ENCODE assay signal across 3 cellular contexts in genomic region chr19:30699871-30700280, GRCh38.
TF ChIP-seq lines count a peak whose summit lies in the region.

No MANE protein-coding gene starts in this region.

TF ChIP-seq in HEK293, 187 proteins besides CTCF, POLR2A, EP300 and RAD21 (continued from another document and continues in another):
- no peak for TF ChIP-seq ATF2 (tag by site-specific recombination; IDR thresholded peaks at IDR 0.05; ENCODE audit: low read depth)
- 0 out of 2 replicates have a peak, but pooled peaks have one; percentile 36 for TF ChIP-seq ZNF302 (tag by site-specific recombination; IDR thresholded peaks at IDR 0.05; ENCODE audit: low read depth)
- no peak for TF ChIP-seq ZNF664 (tag by site-specific recombination; IDR thresholded peaks at IDR 0.05)
- TF ChIP-seq KLF8 (tag by site-specific recombination; IDR thresholded peaks at IDR 0.05): no peak
- TF ChIP-seq ZNF521 (tag by site-specific recombination; IDR thresholded peaks at IDR 0.05): peak; percentile 78; the same call in 1 of the 2 replicates
- no peak for TF ChIP-seq YY1 (tag by site-specific recombination; IDR thresholded peaks at IDR 0.05)
- TF ChIP-seq ZNF639 (tag by site-specific recombination; IDR thresholded peaks at IDR 0.05): no peak
- no peak for TF ChIP-seq ZNF658 (tag by site-specific recombination; IDR thresholded peaks at IDR 0.05)
- TF ChIP-seq ZNF169 (tag by site-specific recombination; IDR thresholded peaks at IDR 0.05): no peak
- 0 out of 2 replicates have a peak, but pooled peaks have one; percentile 30 for TF ChIP-seq ZSCAN18 (tag by site-specific recombination; IDR thresholded peaks at IDR 0.05)
- TF ChIP-seq ZNF596 (tag by site-specific recombination; IDR thresholded peaks at IDR 0.05): no peak
- no peak for TF ChIP-seq ZNF792 (tag by site-specific recombination; IDR thresholded peaks at IDR 0.05)
- TF ChIP-seq ZFP69B (tag by site-specific recombination; IDR thresholded peaks at IDR 0.05): peak; percentile 59; the same call in 1 of the 2 replicates
- TF ChIP-seq ZNF777 (tag by site-specific recombination; IDR thresholded peaks at IDR 0.05; ENCODE audit: borderline replicate concordance): peak; percentile 29; the same call in 1 of the 2 replicates
- TF ChIP-seq ZNF211 (tag by site-specific recombination; IDR thresholded peaks at IDR 0.05; ENCODE audit: low read depth): no peak

TF ChIP-seq in K562, 482 proteins besides CTCF, POLR2A, EP300 and RAD21:
- peak; percentile 84 for TF ChIP-seq ZNF512 (tag; IDR thresholded peaks at IDR 0.05)
- TF ChIP-seq ZNF507 (tag; conservative IDR thresholded peaks at IDR 0.05): no peak

TF ChIP-seq in HepG2, 621 proteins besides CTCF, POLR2A, EP300 and RAD21:
- TF ChIP-seq ZBTB44 (CRISPR knock-in tag; IDR thresholded peaks at IDR 0.05): no peak
- TF ChIP-seq ZNF558 (CRISPR knock-in tag; IDR thresholded peaks at IDR 0.05; ENCODE audit: borderline replicate concordance): no peak
- TF ChIP-seq E2F2 (CRISPR knock-in tag; IDR thresholded peaks at IDR 0.05; ENCODE audit: borderline replicate concordance): no peak
- no peak for TF ChIP-seq ZNF619 (CRISPR knock-in tag; IDR thresholded peaks at IDR 0.05)
